ENCODE assay signal across 11 cellular contexts in genomic region chr1:198922638-198923430, GRCh38.
DNase-seq lines count a peak whose midpoint lies in the region; ATAC-seq, FAIRE-seq and TF ChIP-seq lines count a peak whose summit lies in the region.
"Had no signal": no experiment of that assay in that cellular context is flagged by ENCODE, and none has a peak within 500 bp of the region (broad histone marks: within the 10 kb centered on the region; RNA-seq: fewer than 3 reads in every experiment).

No MANE protein-coding gene starts in this region.

- H2AFZ ChIP-seq in GM12878 (ENCODE audit: control insufficient read depth, low read depth, low read length) (no peak overlapping the region; the same call in 1 of the 2 replicates), MM.1S (ENCODE audit: low read length) (no peak overlapping the region)

- no peak for TF ChIP-seq POLR2A in GM12878 (IDR thresholded peaks at IDR 0.05; ENCODE audit: low read depth, low read length)

- CTCF ChIA-PET in GM12878 (lab: Yijun Ruan, JAX), result interaction anchor here (1.4 to 2.1 kb wide), 4 partner anchors 10 to 321 kb away, joined by 3 to 8 read pairs (median 6); no protein-coding TSS in a partner anchor

- TF ChIP-seq RAD21 in GM12878 (IDR thresholded peaks at IDR 0.05; ENCODE audit: insufficient read depth, low read depth, low read length), result peak; percentile 13; the same call in 1 of the 2 replicates

- TF ChIP-seq CTCF in GM12865 (IDR thresholded peaks at IDR 0.05; ENCODE audit: insufficient read depth, low read depth, low read length, missing control alignments) (no peak), GM12878 (IDR thresholded peaks at IDR 0.05 in 2 of 3, conservative IDR thresholded peaks at IDR 0.05 in 1 of 3; ENCODE audit: control insufficient read depth in 2 of 3, extremely low read depth in 1 of 3, insufficient read depth in 1 of 3, low read depth in 3 of 3, low read length in 3 of 3) (no peak), MM.1S (IDR thresholded peaks at IDR 0.05; ENCODE audit: low read length) (no peak)

- peaks cover 26% of the 10 kb centered on the region for H3K79me2 ChIP-seq in GM12878 (ENCODE audit: control insufficient read depth, insufficient read depth, low read length)
- H3K79me2 ChIP-seq in MM.1S (ENCODE audit: low read length), result no peaks in the 10 kb centered on the region

- H3K9ac ChIP-seq in GM12878 (ENCODE audit: control insufficient read depth, insufficient read depth, low read length) (no peak overlapping the region), MM.1S (ENCODE audit: low read length) (no peak overlapping the region)

- H4K20me1 ChIP-seq in GM12878 (ENCODE audit: control insufficient read depth, insufficient read depth) (no peaks in the 10 kb centered on the region), MM.1S (ENCODE audit: insufficient read depth, low read length) (no peaks in the 10 kb centered on the region)

- peaks cover 10% of the 10 kb centered on the region for H3F3A ChIP-seq in MM.1S (ENCODE audit: insufficient read depth, low read length)

- RAD21 ChIA-PET in GM12878 (lab: Charles Lee; ENCODE audit: unreplicated experiment), result interaction anchor here (0.7 to 6.8 kb wide), 7 partner anchors 11 to 320 kb away, joined by 3 to 85 read pairs (median 3); no protein-coding TSS in a partner anchor

- SMC1A ChIA-PET in GM12878 (lab: Charles Lee; ENCODE audit: uncharacterized antibody, unreplicated experiment), result interaction anchor here (0.9 to 5.6 kb wide), 14 partner anchors 10 to 319 kb away, joined by 3 to 49 read pairs (median 5); no protein-coding TSS in a partner anchor

- no peaks in the 10 kb centered on the region for H3K27me3 ChIP-seq in GM12878 (replicated peaks in 1 of 2; ENCODE audit: control insufficient read depth in 2 of 2, insufficient read depth in 2 of 2, low read length in 1 of 2)
- no peaks in the 10 kb centered on the region for H3K27me3 ChIP-seq in MM.1S (replicated peaks; ENCODE audit: insufficient read depth, low read length)

- intact Hi-C loops in GM12878 (cut with micrococcal nuclease; ENCODE audit: unreplicated experiment), result no loop called here

- H3K27ac ChIP-seq in GM12878 (ENCODE audit: control insufficient read depth, insufficient read depth), result peak overlapping the region; percentile 42
- no peak overlapping the region for H3K27ac ChIP-seq in MM.1S (ENCODE audit: low read length)

- TF ChIP-seq EP300 in GM12878 (IDR thresholded peaks at IDR 0.05; ENCODE audit: borderline replicate concordance in 1 of 2, control insufficient read depth in 1 of 2, low read depth in 2 of 2, low read length in 2 of 2), result peak; percentile 66 to 77; a peak in 3 of 4 replicates

- POLR2A ChIA-PET in GM12878 (lab: Charles Lee), result interaction anchor here (1.5 to 3.5 kb wide), 2 partner anchors 12 to 124 kb away, joined by 6 to 37 read pairs; no protein-coding TSS in a partner anchor

- H3K9me2 ChIP-seq in MM.1S (replicated peaks; ENCODE audit: insufficient read depth, low read length), result no peaks in the 10 kb centered on the region

- 21% methylated on average over 5 of the region's 5 CpGs for WGBS in GM12878 (ENCODE audit: insufficient coverage, insufficient replicate concordance, low lambda C conversion rate, missing lambda C conversion rate)

- no peak overlapping the region for H3K4me3 ChIP-seq in GM12865 (ENCODE audit: low read depth, low read length)
- no peak overlapping the region for H3K4me3 ChIP-seq in GM12878
- no peak overlapping the region for H3K4me3 ChIP-seq in MM.1S (ENCODE audit: low read length)

- H3K36me3 ChIP-seq in GM12878 (ENCODE audit: control insufficient read depth in 2 of 2, insufficient read depth in 2 of 2, low read length in 1 of 2) (no peaks in the 10 kb centered on the region), MM.1S (replicated peaks; ENCODE audit: insufficient read depth, low read length) (no peaks in the 10 kb centered on the region)

- H3K9me3 ChIP-seq in GM12878 (replicated peaks; ENCODE audit: control insufficient read depth, insufficient read depth, low read length), result peaks cover 2% of the 10 kb centered on the region
- H3K9me3 ChIP-seq in MM.1S (replicated peaks; ENCODE audit: insufficient read depth, low read length), result no peaks in the 10 kb centered on the region

- peaks cover 20% of the 10 kb centered on the region for H3K4me1 ChIP-seq in GM12878 (ENCODE audit: control insufficient read depth, insufficient read depth, low read length)
- peaks cover 27% of the 10 kb centered on the region for H3K4me1 ChIP-seq in MM.1S (ENCODE audit: low read length)

- ATAC-seq in GM21367 (IDR thresholded peaks at IDR 0.05; ENCODE audit: unreplicated experiment) (peak; percentile 68), HG03439 (IDR thresholded peaks at IDR 0.05; ENCODE audit: unreplicated experiment) (peak; percentile 71), GM12878 (peak; percentile 82)
- ATAC-seq: Panc1 had no signal

- in situ Hi-C loops in GM12878 (cut with MboI), result no loop called here

- DNase-seq in GM12865 (ENCODE audit: low read depth) (peak; percentile 69), GM12878 (ENCODE audit: low read depth, low spot score) (peak; percentile 71), NCI-H226 (no peak), MM.1S (no peak), amygdala (lab: John Stamatoyannopoulos, UW) (no peak), HuH-7.5 (ENCODE audit: low spot score) (no peak)
- DNase-seq: cerebellar nuclear complex; stimulated activated CD8-positive, alpha-beta memory T cell treated with anti-CD3 and anti-CD28 coated beads, Interleukin-4, amount 100 ng/mL, for 48 hours had no signal

- TSS peak; percentile 69 for BruUV-seq in GM12878 (replicated peaks; lab: Mats Ljungman, UMichigan)

- peak overlapping the region; percentile 53 for H3K4me2 ChIP-seq in GM12878 (ENCODE audit: control insufficient read depth, insufficient read depth)
- no peak overlapping the region for H3K4me2 ChIP-seq in MM.1S (ENCODE audit: low read depth, low read length)

- peak; percentile 78 for FAIRE-seq in GM12878 (lab: Jason Lieb, UNC)

TF ChIP-seq in GM12878, 131 proteins besides CTCF, POLR2A, EP300 and RAD21 (continues in another document):
- TF ChIP-seq RCOR1 (conservative IDR thresholded peaks at IDR 0.05; ENCODE audit: low read depth, low read length) (no peak), STAT3 (IDR thresholded peaks at IDR 0.05; ENCODE audit: low read depth, low read length) (no peak), MTA2 (IDR thresholded peaks at IDR 0.05; ENCODE audit: low read depth) (peak; percentile 74), ZNF24 (IDR thresholded peaks at IDR 0.05) (peak; percentile 64; the same call in 1 of the 2 replicates), NR2C2 (IDR thresholded peaks at IDR 0.05; ENCODE audit: borderline replicate concordance, control insufficient read depth, insufficient read length, low read depth) (no peak), MTA3 (IDR thresholded peaks at IDR 0.05; ENCODE audit: borderline replicate concordance, low read length) (no peak), RAD51 (IDR thresholded peaks at IDR 0.05) (peak; percentile 48), POU2F2 (IDR thresholded peaks at IDR 0.05; ENCODE audit: borderline replicate concordance, low read depth, low read length) (no peak), MLLT1 (IDR thresholded peaks at IDR 0.05) (0 out of 2 replicates have a peak, but pooled peaks have one; percentile 12), DPF2 (IDR thresholded peaks at IDR 0.05) (0 out of 2 replicates have a peak, but pooled peaks have one; percentile 43), ZNF217 (IDR thresholded peaks at IDR 0.05) (peak; percentile 70; the same call in 1 of the 2 replicates)
- TF ChIP-seq, protein P1, sequence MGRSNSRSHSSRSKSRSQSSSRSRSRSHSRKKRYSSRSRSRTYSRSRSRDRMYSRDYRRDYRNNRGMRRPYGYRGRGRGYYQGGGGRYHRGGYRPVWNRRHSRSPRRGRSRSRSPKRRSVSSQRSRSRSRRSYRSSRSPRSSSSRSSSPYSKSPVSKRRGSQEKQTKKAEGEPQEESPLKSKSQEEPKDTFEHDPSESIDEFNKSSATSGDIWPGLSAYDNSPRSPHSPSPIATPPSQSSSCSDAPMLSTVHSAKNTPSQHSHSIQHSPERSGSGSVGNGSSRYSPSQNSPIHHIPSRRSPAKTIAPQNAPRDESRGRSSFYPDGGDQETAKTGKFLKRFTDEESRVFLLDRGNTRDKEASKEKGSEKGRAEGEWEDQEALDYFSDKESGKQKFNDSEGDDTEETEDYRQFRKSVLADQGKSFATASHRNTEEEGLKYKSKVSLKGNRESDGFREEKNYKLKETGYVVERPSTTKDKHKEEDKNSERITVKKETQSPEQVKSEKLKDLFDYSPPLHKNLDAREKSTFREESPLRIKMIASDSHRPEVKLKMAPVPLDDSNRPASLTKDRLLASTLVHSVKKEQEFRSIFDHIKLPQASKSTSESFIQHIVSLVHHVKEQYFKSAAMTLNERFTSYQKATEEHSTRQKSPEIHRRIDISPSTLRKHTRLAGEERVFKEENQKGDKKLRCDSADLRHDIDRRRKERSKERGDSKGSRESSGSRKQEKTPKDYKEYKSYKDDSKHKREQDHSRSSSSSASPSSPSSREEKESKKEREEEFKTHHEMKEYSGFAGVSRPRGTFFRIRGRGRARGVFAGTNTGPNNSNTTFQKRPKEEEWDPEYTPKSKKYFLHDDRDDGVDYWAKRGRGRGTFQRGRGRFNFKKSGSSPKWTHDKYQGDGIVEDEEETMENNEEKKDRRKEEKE (IDR thresholded peaks at IDR 0.05), result no peak
- TF ChIP-seq, protein P2, sequence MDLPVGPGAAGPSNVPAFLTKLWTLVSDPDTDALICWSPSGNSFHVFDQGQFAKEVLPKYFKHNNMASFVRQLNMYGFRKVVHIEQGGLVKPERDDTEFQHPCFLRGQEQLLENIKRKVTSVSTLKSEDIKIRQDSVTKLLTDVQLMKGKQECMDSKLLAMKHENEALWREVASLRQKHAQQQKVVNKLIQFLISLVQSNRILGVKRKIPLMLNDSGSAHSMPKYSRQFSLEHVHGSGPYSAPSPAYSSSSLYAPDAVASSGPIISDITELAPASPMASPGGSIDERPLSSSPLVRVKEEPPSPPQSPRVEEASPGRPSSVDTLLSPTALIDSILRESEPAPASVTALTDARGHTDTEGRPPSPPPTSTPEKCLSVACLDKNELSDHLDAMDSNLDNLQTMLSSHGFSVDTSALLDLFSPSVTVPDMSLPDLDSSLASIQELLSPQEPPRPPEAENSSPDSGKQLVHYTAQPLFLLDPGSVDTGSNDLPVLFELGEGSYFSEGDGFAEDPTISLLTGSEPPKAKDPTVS (IDR thresholded peaks at IDR 0.05; ENCODE audit: low read depth, low read length), result no peak

Comparison
In these comparisons a context has a peak if more than half of its experiments do, and no peak if none do; other contexts are left out.
1. DNase-seq: peak in GM12865 (single experiment) and GM12878 (single experiment); none in NCI-H226 (single experiment), MM.1S (single experiment), amygdala (0 of 56) and HuH-7.5 (single experiment).
2. Peak in every context shown above with its lines, with median percentiles within 50 percentile points of each other: ATAC-seq.